8 cellular contexts compared by ENCODE assay signal in genomic region chr9:125521462-125522327, GRCh38.
DNase-seq lines count a peak whose midpoint lies in the region; ATAC-seq and TF ChIP-seq lines count a peak whose summit lies in the region.

No MANE protein-coding gene starts in this region.

- DNase-seq in SIG-M5 (lab: John Stamatoyannopoulos, UW) (peak; percentile 8), retinal pigment epithelial cell (ENCODE audit: low read depth) (peak; percentile 85), NCI-H2081 (lab: John Stamatoyannopoulos, UW) (no peak), H7 (no peak)

- H3K27me3 Mint-ChIP-seq in dendritic cell treated with granulocyte-macrophage colony-stimulating factor and Interleukin-4, amounts not matched to agents 40 ng/mL and 50 ng/mL, for 4 days, result no peaks in the 10 kb centered on the region

- H3K36me3 ChIP-seq in H7 (replicated peaks; ENCODE audit: control insufficient read depth, insufficient read depth, low read length), result no peaks in the 10 kb centered on the region

- peak overlapping the region; percentile 18 for H3K4me3 Mint-ChIP-seq in dendritic cell treated with granulocyte-macrophage colony-stimulating factor and Interleukin-4, amounts not matched to agents 40 ng/mL and 50 ng/mL, for 4 days

- H3K27ac Mint-ChIP-seq in dendritic cell treated with granulocyte-macrophage colony-stimulating factor and Interleukin-4, amounts not matched to agents 40 ng/mL and 50 ng/mL, for 4 days, result peak overlapping the region; percentile 87

- peak; percentile 42 for ATAC-seq in GM21515 (IDR thresholded peaks at IDR 0.05; ENCODE audit: unreplicated experiment)
- no peak for ATAC-seq in HG02973 (IDR thresholded peaks at IDR 0.05; ENCODE audit: unreplicated experiment)
- ATAC-seq in GM18870 (IDR thresholded peaks at IDR 0.05; ENCODE audit: unreplicated experiment), result no peak

- H3K4me1 Mint-ChIP-seq in dendritic cell treated with granulocyte-macrophage colony-stimulating factor and Interleukin-4, amounts not matched to agents 40 ng/mL and 50 ng/mL, for 4 days (ENCODE audit: low read depth), result peaks cover 34% of the 10 kb centered on the region

- intact Hi-C loops in dendritic cell treated with granulocyte-macrophage colony-stimulating factor and Interleukin-4, amounts not matched to agents 40 ng/mL and 50 ng/mL, for 4 days (cut with micrococcal nuclease), result no loop called here

- TF ChIP-seq CTCF in retinal pigment epithelial cell (conservative IDR thresholded peaks at IDR 0.05; ENCODE audit: low read depth, low read length), result no peak

- H3K27me3 ChIP-seq in H7 (ENCODE audit: control insufficient read depth, insufficient read depth, low read length), result no peaks in the 10 kb centered on the region

- no peak overlapping the region for H3K4me3 ChIP-seq in retinal pigment epithelial cell (ENCODE audit: low read length)
- no peak overlapping the region for H3K4me3 ChIP-seq in H7 (ENCODE audit: insufficient read depth, low read depth, low read length)

- H3K36me3 Mint-ChIP-seq in dendritic cell treated with granulocyte-macrophage colony-stimulating factor and Interleukin-4, amounts not matched to agents 40 ng/mL and 50 ng/mL, for 4 days (ENCODE audit: low read depth), result peaks cover 54% of the 10 kb centered on the region

- H3K9me3 Mint-ChIP-seq in dendritic cell treated with granulocyte-macrophage colony-stimulating factor and Interleukin-4, amounts not matched to agents 40 ng/mL and 50 ng/mL, for 4 days, result no peaks in the 10 kb centered on the region

Comparison
In these comparisons a context has a peak if more than half of its experiments do, and no peak if none do; other contexts are left out.
1. DNase-seq: peak in SIG-M5 (single experiment) and retinal pigment epithelial cell (single experiment); none in NCI-H2081 (0 of 2) and H7 (single experiment).